In genomic region chr7:127392182-127392565, GRCh38 we compare ENCODE assay signal across 1 cellular context.
A peak's percentile ranks its signal among the peaks of the same experiment; 100 is the strongest.
TF ChIP-seq lines count a peak whose summit lies in the region.

No MANE protein-coding gene starts in this region.

TF ChIP-seq in K562, 482 proteins besides CTCF, POLR2A, EP300 and RAD21 (continued from another document and continues in another):
- TF ChIP-seq ZBTB11 (CRISPR knock-in tag; IDR thresholded peaks at IDR 0.05): peak in 1 of 3 experiments; percentile 94; a peak in 3 of 6 replicates
- no peak for TF ChIP-seq RCOR1 (IDR thresholded peaks at IDR 0.05; ENCODE audit: borderline replicate concordance in 1 of 2, low read depth in 2 of 2, low read length in 2 of 2)
- TF ChIP-seq EZH2 (IDR thresholded peaks at IDR 0.05; ENCODE audit: borderline replicate concordance, low read depth, low read length): no peak
- no peak for TF ChIP-seq PHF20 (IDR thresholded peaks at IDR 0.05; ENCODE audit: partially characterized antibody)
- TF ChIP-seq YBX1 (IDR thresholded peaks at IDR 0.05): no peak
- no peak for TF ChIP-seq SFPQ (IDR thresholded peaks at IDR 0.05; ENCODE audit: low read depth, low read length)
- no peak for TF ChIP-seq ZNF449 (CRISPR knock-in tag; IDR thresholded peaks at IDR 0.05)
- TF ChIP-seq MTF1 (CRISPR knock-in tag; IDR thresholded peaks at IDR 0.05; ENCODE audit: borderline replicate concordance): no peak
- TF ChIP-seq CHD7 (IDR thresholded peaks at IDR 0.05; ENCODE audit: low read depth, low read length): no peak
- no peak; the same call in 1 of the 2 replicates for TF ChIP-seq MYC (IDR thresholded peaks at IDR 0.05; ENCODE audit: low read depth, low read length)
- TF ChIP-seq MYC (CRISPR knock-in tag; IDR thresholded peaks at IDR 0.05; ENCODE audit: borderline replicate concordance, low read depth): peak; percentile 86; the same call in 1 of the 2 replicates
- TF ChIP-seq ZNF140 (CRISPR knock-in tag; IDR thresholded peaks at IDR 0.05): no peak
- no peak for TF ChIP-seq IRF9 (tag; IDR thresholded peaks at IDR 0.05)
- TF ChIP-seq HDAC6 (IDR thresholded peaks at IDR 0.05; ENCODE audit: low read depth, low read length): no peak
- TF ChIP-seq SIN3A (IDR thresholded peaks at IDR 0.05; ENCODE audit: borderline replicate concordance in 2 of 2, control insufficient read depth in 1 of 2, low read depth in 2 of 2, low read length in 2 of 2): peak in 1 of 2 experiments; percentile 22; a peak in 1 of 4 replicates
- no peak for TF ChIP-seq HMG20A (CRISPR knock-in tag; conservative IDR thresholded peaks at IDR 0.05)
- TF ChIP-seq ZNF398 (CRISPR knock-in tag; IDR thresholded peaks at IDR 0.05): no peak
- TF ChIP-seq POU5F1 (IDR thresholded peaks at IDR 0.05; ENCODE audit: borderline replicate concordance, low read depth, low read length, partially characterized antibody): no peak
- TF ChIP-seq SNAPC5 (CRISPR knock-in tag; IDR thresholded peaks at IDR 0.05): no peak
- no peak for TF ChIP-seq SMARCC2 (IDR thresholded peaks at IDR 0.05; ENCODE audit: low read depth)
- TF ChIP-seq HDAC8 (tag; IDR thresholded peaks at IDR 0.05): no peak
- TF ChIP-seq TAF1 (IDR thresholded peaks at IDR 0.05; ENCODE audit: control insufficient read depth, extremely low read depth, insufficient read depth, low read length, severe bottlenecking): no peak
- TF ChIP-seq ZNF79 (CRISPR knock-in tag; IDR thresholded peaks at IDR 0.05; ENCODE audit: low read depth): no peak
- TF ChIP-seq KAT2B (IDR thresholded peaks at IDR 0.05; ENCODE audit: low read depth, low read length): no peak
- peak; percentile 62; the same call in 1 of the 2 replicates for TF ChIP-seq CREB1 (IDR thresholded peaks at IDR 0.05)
- TF ChIP-seq CREB1 (CRISPR knock-in tag; IDR thresholded peaks at IDR 0.05): peak; percentile 82
- TF ChIP-seq ZNF584 (CRISPR knock-in tag; IDR thresholded peaks at IDR 0.05; ENCODE audit: low read depth): no peak
- TF ChIP-seq XRCC5 (IDR thresholded peaks at IDR 0.05; ENCODE audit: low read depth, low read length): peak; percentile 66; the same call in 1 of the 2 replicates
- TF ChIP-seq ZNF133 (CRISPR knock-in tag; IDR thresholded peaks at IDR 0.05): no peak
- TF ChIP-seq ZNF76 (CRISPR knock-in tag; IDR thresholded peaks at IDR 0.05; ENCODE audit: borderline replicate concordance): no peak
- peak; percentile 64; the same call in 1 of the 2 replicates for TF ChIP-seq ZBTB1 (CRISPR knock-in tag; IDR thresholded peaks at IDR 0.05; ENCODE audit: borderline replicate concordance, low read depth)
- TF ChIP-seq NR1H2 (CRISPR knock-in tag; IDR thresholded peaks at IDR 0.05): no peak
- no peak for TF ChIP-seq TRIM28 (IDR thresholded peaks at IDR 0.05)
- TF ChIP-seq TCFL5 (CRISPR knock-in tag; conservative IDR thresholded peaks at IDR 0.05): no peak
- TF ChIP-seq FOXM1 (IDR thresholded peaks at IDR 0.05; ENCODE audit: low read depth): no peak
- TF ChIP-seq FOXM1 (CRISPR knock-in tag; IDR thresholded peaks at IDR 0.05; ENCODE audit: low read depth): peak; percentile 83
- TF ChIP-seq BDP1 (IDR thresholded peaks at IDR 0.05; ENCODE audit: insufficient read depth, insufficient read length): no peak
- TF ChIP-seq MED1 (CRISPR knock-in tag; IDR thresholded peaks at IDR 0.05; ENCODE audit: borderline replicate concordance): no peak
- no peak for TF ChIP-seq ZNF655 (CRISPR knock-in tag; IDR thresholded peaks at IDR 0.05)
